In the genomic region with DNA sequence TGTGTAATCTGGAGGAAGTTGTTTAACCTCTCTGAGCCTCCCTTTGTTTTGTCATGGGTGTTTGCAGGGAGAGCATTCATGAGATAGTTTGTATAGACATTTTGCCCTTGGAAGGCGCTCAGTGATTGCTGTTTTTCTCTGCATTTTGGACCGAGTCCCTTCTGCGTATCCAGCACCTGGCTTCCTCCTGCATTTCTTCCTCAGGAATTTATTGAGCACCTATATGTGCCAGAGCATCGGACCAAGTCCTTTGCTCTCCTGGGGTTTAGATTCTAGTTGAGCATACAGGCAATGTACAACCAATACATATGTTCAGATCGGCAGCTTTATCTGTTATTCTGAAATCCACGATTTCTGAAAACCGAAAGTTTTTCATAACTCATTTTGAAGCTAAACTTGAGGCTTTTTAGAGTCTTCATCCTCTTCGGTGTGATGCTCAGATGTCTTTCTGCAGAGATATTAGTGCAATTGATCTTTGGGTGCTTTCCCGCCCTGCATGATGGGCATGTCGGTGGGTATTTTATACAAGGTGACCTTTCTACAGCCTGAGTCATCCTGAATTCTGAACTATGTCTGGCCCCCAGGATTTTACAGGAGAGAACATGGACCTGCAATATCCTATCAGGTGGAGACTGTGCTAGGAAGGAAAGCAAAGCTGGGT, we compare ENCODE assay signal across 1 cellular context.
A peak's percentile ranks its signal among the peaks of the same experiment; 100 is the strongest.
TF ChIP-seq lines count a peak whose summit lies in the region.

No MANE protein-coding gene starts in this region.

TF ChIP-seq in GM12878, 131 proteins besides CTCF, POLR2A, EP300 and RAD21:
- TF ChIP-seq, protein P1, sequence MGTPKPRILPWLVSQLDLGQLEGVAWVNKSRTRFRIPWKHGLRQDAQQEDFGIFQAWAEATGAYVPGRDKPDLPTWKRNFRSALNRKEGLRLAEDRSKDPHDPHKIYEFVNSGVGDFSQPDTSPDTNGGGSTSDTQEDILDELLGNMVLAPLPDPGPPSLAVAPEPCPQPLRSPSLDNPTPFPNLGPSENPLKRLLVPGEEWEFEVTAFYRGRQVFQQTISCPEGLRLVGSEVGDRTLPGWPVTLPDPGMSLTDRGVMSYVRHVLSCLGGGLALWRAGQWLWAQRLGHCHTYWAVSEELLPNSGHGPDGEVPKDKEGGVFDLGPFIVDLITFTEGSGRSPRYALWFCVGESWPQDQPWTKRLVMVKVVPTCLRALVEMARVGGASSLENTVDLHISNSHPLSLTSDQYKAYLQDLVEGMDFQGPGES (IDR thresholded peaks at IDR 0.05), result no peak
- TF ChIP-seq MEF2A (IDR thresholded peaks at IDR 0.05; ENCODE audit: insufficient read depth, low read depth, low read length) (no peak), MAX (IDR thresholded peaks at IDR 0.05; ENCODE audit: low read depth, low read length) (no peak), SREBF2 (IDR thresholded peaks at IDR 0.05; ENCODE audit: low read length) (no peak), IKZF2 (IDR thresholded peaks at IDR 0.05) (0 out of 4 replicates have a peak, but pooled peaks of 1 of the 2 experiments have one; percentile 10), ESRRA (IDR thresholded peaks at IDR 0.05; ENCODE audit: low read length) (0 out of 2 replicates have a peak, but pooled peaks have one; percentile 36), CREM (IDR thresholded peaks at IDR 0.05; ENCODE audit: low read depth) (no peak), FOXM1 (IDR thresholded peaks at IDR 0.05; ENCODE audit: low read depth, low read length) (no peak), GATAD2B (conservative IDR thresholded peaks at IDR 0.05; ENCODE audit: low read depth) (no peak), WRNIP1 (IDR thresholded peaks at IDR 0.05; ENCODE audit: borderline replicate concordance, low read depth, low read length) (no peak), STAT1 (conservative IDR thresholded peaks at IDR 0.05) (no peak), ZBTB40 (IDR thresholded peaks at IDR 0.05; ENCODE audit: borderline replicate concordance) (no peak)
- TF ChIP-seq, protein P2, sequence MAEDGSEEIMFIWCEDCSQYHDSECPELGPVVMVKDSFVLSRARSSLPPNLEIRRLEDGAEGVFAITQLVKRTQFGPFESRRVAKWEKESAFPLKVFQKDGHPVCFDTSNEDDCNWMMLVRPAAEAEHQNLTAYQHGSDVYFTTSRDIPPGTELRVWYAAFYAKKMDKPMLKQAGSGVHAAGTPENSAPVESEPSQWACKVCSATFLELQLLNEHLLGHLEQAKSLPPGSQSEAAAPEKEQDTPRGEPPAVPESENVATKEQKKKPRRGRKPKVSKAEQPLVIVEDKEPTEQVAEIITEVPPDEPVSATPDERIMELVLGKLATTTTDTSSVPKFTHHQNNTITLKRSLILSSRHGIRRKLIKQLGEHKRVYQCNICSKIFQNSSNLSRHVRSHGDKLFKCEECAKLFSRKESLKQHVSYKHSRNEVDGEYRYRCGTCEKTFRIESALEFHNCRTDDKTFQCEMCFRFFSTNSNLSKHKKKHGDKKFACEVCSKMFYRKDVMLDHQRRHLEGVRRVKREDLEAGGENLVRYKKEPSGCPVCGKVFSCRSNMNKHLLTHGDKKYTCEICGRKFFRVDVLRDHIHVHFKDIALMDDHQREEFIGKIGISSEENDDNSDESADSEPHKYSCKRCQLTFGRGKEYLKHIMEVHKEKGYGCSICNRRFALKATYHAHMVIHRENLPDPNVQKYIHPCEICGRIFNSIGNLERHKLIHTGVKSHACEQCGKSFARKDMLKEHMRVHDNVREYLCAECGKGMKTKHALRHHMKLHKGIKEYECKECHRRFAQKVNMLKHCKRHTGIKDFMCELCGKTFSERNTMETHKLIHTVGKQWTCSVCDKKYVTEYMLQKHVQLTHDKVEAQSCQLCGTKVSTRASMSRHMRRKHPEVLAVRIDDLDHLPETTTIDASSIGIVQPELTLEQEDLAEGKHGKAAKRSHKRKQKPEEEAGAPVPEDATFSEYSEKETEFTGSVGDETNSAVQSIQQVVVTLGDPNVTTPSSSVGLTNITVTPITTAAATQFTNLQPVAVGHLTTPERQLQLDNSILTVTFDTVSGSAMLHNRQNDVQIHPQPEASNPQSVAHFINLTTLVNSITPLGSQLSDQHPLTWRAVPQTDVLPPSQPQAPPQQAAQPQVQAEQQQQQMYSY (CRISPR knock-in tag; IDR thresholded peaks at IDR 0.05), result no peak
- TF ChIP-seq, protein P3, sequence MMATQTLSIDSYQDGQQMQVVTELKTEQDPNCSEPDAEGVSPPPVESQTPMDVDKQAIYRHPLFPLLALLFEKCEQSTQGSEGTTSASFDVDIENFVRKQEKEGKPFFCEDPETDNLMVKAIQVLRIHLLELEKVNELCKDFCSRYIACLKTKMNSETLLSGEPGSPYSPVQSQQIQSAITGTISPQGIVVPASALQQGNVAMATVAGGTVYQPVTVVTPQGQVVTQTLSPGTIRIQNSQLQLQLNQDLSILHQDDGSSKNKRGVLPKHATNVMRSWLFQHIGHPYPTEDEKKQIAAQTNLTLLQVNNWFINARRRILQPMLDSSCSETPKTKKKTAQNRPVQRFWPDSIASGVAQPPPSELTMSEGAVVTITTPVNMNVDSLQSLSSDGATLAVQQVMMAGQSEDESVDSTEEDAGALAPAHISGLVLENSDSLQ (IDR thresholded peaks at IDR 0.05), result peak; percentile 59
TF ChIP-seq in GM12878: peak in this region for 3.
